Comparison of ENCODE assay signal across 9 cellular contexts in genomic region chr1:109299087-109299983, GRCh38. TPM values are rescaled to one million over a fixed set of nuclear protein-coding genes. Genes with fewer than 3 reads are reported as not detected.
DNase-seq lines count a peak whose midpoint lies in the region; ATAC-seq, FAIRE-seq and TF ChIP-seq lines count a peak whose summit lies in the region.
"Had no signal": no experiment of that assay in that cellular context is flagged by ENCODE, and none has a peak within 500 bp of the region (broad histone marks: within the 10 kb centered on the region; RNA-seq: fewer than 3 reads in every experiment).

No MANE protein-coding gene starts in this region.

- TF ChIP-seq CTCF in bronchial epithelial cell (IDR thresholded peaks at IDR 0.05; ENCODE audit: insufficient read depth, low read length, severe bottlenecking) (no peak), kidney epithelial cell (IDR thresholded peaks at IDR 0.05; ENCODE audit: insufficient read depth, low read length, poor library complexity, severe bottlenecking) (no peak)

- H3K27me3 ChIP-seq in bronchial epithelial cell (ENCODE audit: control insufficient read depth, insufficient read depth, low read length), result no peaks in the 10 kb centered on the region
- H3K27me3 ChIP-seq in kidney epithelial cell (ENCODE audit: control insufficient read depth, insufficient read depth, low read length), result no peaks in the 10 kb centered on the region

- no peak for ATAC-seq in HG03439 (IDR thresholded peaks at IDR 0.05; ENCODE audit: unreplicated experiment)

- H3K4me3 ChIP-seq in bronchial epithelial cell (ENCODE audit: low read depth, low read length) (no peak overlapping the region), kidney epithelial cell (ENCODE audit: low read depth, low read length) (no peak overlapping the region)

- DNase-seq in HT1080 (ENCODE audit: low read depth) (peak; percentile 89), bronchial epithelial cell (ENCODE audit: low read depth) (peak; percentile 77), kidney epithelial cell (ENCODE audit: low read depth) (peak; percentile 44), superior temporal gyrus (ENCODE audit: extremely low spot score) (peak; percentile 96), SKM-1 (lab: John Stamatoyannopoulos, UW; ENCODE audit: unreplicated experiment) (no peak), GM19238 (ENCODE audit: insufficient read length, low spot score) (no peak)
- DNase-seq in stimulated activated CD4-positive, alpha-beta T cell treated with anti-CD3 and anti-CD28 coated beads, Interleukin-4, amount 100 ng/mL, for 1 hour, result no peak

- H3K36me3 ChIP-seq in bronchial epithelial cell (ENCODE audit: control insufficient read depth, insufficient read depth, low read length) (no peaks in the 10 kb centered on the region), kidney epithelial cell (ENCODE audit: control insufficient read depth, insufficient read depth, low read length) (no peaks in the 10 kb centered on the region)

- no peak for FAIRE-seq in bronchial epithelial cell (lab: Jason Lieb, UNC)
- FAIRE-seq: endothelial cell of umbilical vein had no signal

RNA-seq across cellular contexts. Expression of gene MYBPHL, which starts 7.5 kb away (rescaled TPM):
- total RNA-seq in HT1080 (2014; rRNA removed; shearing (Covaris generic)), result not detected in 2 replicates
- 0.09 TPM in 1 of 2 replicates, not detected in the other for polyA plus RNA-seq in HT1080 (2015; cell fraction: cytosol; rRNA removed)
- not detected in 2 replicates for polyA plus RNA-seq in HT1080 (2015; cell fraction: nucleus; rRNA removed)
- total RNA-seq in bronchial epithelial cell (0.26 TPM in 1 of 2 replicates, not detected in the other), kidney epithelial cell (not detected in 2 replicates)
- total RNA-seq: endothelial cell of umbilical vein had no signal
- polyA plus RNA-seq: endothelial cell of umbilical vein had no signal

RNA-seq across cellular contexts. Expression of gene PSRC1, which starts 16.4 kb away (rescaled TPM):
- total RNA-seq in HT1080 (2014; rRNA removed; shearing (Covaris generic)), result 62.1 and 65.2 TPM in 2 replicates
- polyA plus RNA-seq in HT1080 (2015; cell fraction: cytosol; rRNA removed), result 28.4 and 28.5 TPM in 2 replicates
- 85.6 and 86.6 TPM in 2 replicates for polyA plus RNA-seq in HT1080 (2015; cell fraction: nucleus; rRNA removed)
- total RNA-seq in bronchial epithelial cell (1.1 and 1.8 TPM in 2 replicates), kidney epithelial cell (5.5 and 8.2 TPM in 2 replicates)

RNA-seq across cellular contexts. Expression of gene CELSR2, which starts 50.0 kb away (rescaled TPM):
- total RNA-seq in HT1080 (2014; rRNA removed; shearing (Covaris generic)), result 1.5 and 1.7 TPM in 2 replicates
- 3.1 and 3.6 TPM in 2 replicates for polyA plus RNA-seq in HT1080 (2015; cell fraction: cytosol; rRNA removed)
- 10.2 and 10.7 TPM in 2 replicates for polyA plus RNA-seq in HT1080 (2015; cell fraction: nucleus; rRNA removed)
- total RNA-seq in bronchial epithelial cell (9.2 and 30.6 TPM in 2 replicates), kidney epithelial cell (18.1 and 19.4 TPM in 2 replicates)

Comparison
In these comparisons a context has a peak if more than half of its experiments do, and no peak if none do; other contexts are left out.
1. DNase-seq: peak in HT1080 (single experiment), bronchial epithelial cell (single experiment), kidney epithelial cell (single experiment) and superior temporal gyrus (single experiment); none in stimulated activated CD4-positive, alpha-beta T cell treated with anti-CD3 and anti-CD28 coated beads, Interleukin-4, amount 100 ng/mL, for 1 hour (single experiment), SKM-1 (single experiment) and GM19238 (single experiment).